Comparison of ENCODE assay signal across 10 cellular contexts in the genomic region with DNA sequence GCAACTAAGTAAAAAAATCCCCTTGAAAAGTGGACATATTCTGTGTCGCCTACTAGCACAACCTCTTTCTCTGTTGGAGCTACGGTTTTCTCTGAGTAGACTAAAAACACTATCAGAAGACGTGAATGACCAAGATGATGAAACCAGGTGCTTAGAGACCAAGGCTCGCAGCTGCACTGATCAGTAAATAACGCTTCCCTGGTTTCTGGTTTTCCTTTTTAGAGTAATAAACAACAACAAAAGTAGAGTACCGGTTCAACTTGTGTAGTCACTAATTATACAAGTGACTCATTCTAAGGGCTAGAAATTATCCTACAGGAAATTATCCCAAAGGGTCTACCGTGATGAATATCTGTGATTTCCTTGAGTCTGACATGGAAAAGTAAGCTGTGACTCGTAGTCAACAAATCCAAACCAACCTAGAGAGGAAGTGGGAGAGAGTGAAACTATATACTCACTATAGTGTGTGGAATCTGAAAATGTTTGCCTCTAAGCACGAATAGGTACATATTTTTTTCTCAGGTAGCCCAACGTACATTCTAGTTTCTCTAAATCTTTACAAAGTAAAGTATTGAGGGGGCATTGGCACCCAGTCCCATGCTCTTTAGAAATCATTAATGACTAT. TPM values are rescaled to one million over a fixed set of nuclear protein-coding genes. Genes with fewer than 3 reads are reported as not detected.
DNase-seq lines count a peak whose midpoint lies in the region; ATAC-seq and TF ChIP-seq lines count a peak whose summit lies in the region.
"Had no signal": no experiment of that assay in that cellular context is flagged by ENCODE, and none has a peak within 500 bp of the region (broad histone marks: within the 10 kb centered on the region; RNA-seq: fewer than 3 reads in every experiment).

No MANE protein-coding gene starts in this region.

- ATAC-seq in GM18907 (IDR thresholded peaks at IDR 0.05; ENCODE audit: unreplicated experiment), result peak; percentile 62
- ATAC-seq in stimulated activated effector memory CD8-positive, alpha-beta T cell treated with anti-CD3 and anti-CD28 coated beads, Interleukin-12 subunit alpha, Interleukin-12 subunit beta, amount 100 ng/mL, for 72 hours, result no peak

- H3K4me1 Mint-ChIP-seq in HFFc6 (ENCODE audit: low read depth), result peaks cover 58% of the 10 kb centered on the region
- peaks cover 60% of the 10 kb centered on the region for H3K4me1 Mint-ChIP-seq in stimulated activated effector memory CD8-positive, alpha-beta T cell treated with anti-CD3 and anti-CD28 coated beads, Interleukin-12 subunit alpha, Interleukin-12 subunit beta, amount 100 ng/mL, for 72 hours

- no peaks in the 10 kb centered on the region for H3K4me1 ChIP-seq in adrenal gland (replicated peaks in 1 of 2)

- TF ChIP-seq POLR2A in adrenal gland (IDR thresholded peaks at IDR 0.05), result no peak

- no peak overlapping the region for H3K27ac ChIP-seq in adrenal gland
- H3K27ac ChIP-seq: parathyroid adenoma had no signal

- no peaks in the 10 kb centered on the region for H3K9me3 Mint-ChIP-seq in HFFc6
- H3K9me3 Mint-ChIP-seq in stimulated activated effector memory CD8-positive, alpha-beta T cell treated with anti-CD3 and anti-CD28 coated beads, Interleukin-12 subunit alpha, Interleukin-12 subunit beta, amount 100 ng/mL, for 72 hours, result no peaks in the 10 kb centered on the region

- no peak overlapping the region for H3K4me3 ChIP-seq in adrenal gland

- 70 to 79% (median 73%) methylated on average over 10 of the region's 10 CpGs for WGBS in adrenal gland, 4 donors

- no peaks in the 10 kb centered on the region for H3K27me3 ChIP-seq in adrenal gland

- no peaks in the 10 kb centered on the region for H3K9me3 ChIP-seq in adrenal gland (replicated peaks in 1 of 3)

- peak overlapping the region; percentile 16; the same call in 1 of the 2 replicates for H3K27ac Mint-ChIP-seq in HFFc6
- no peak overlapping the region for H3K27ac Mint-ChIP-seq in stimulated activated effector memory CD8-positive, alpha-beta T cell treated with anti-CD3 and anti-CD28 coated beads, Interleukin-12 subunit alpha, Interleukin-12 subunit beta, amount 100 ng/mL, for 72 hours

- H3K36me3 ChIP-seq in adrenal gland (replicated peaks in 1 of 2), result no peaks in the 10 kb centered on the region

- H3K27me3 Mint-ChIP-seq in HFFc6 (ENCODE audit: insufficient read depth), result peaks cover 4% of the 10 kb centered on the region

- DNase-seq in HFFc6, result no peak
- DNase-seq in HS-5 (ENCODE audit: low read depth), result peak; percentile 45
- peak; percentile 54 for DNase-seq in medulla oblongata (ENCODE audit: extremely low spot score)
- DNase-seq in GF-D8 (lab: John Stamatoyannopoulos, UW), result no peak
- no peak for DNase-seq in adrenal gland
- no peak for DNase-seq in stimulated activated CD4-positive, alpha-beta T cell treated with anti-CD3 and anti-CD28 coated beads, Interleukin-4, amount 100 ng/mL, for 1 hour
- DNase-seq in stimulated activated effector memory CD8-positive, alpha-beta T cell treated with anti-CD3 and anti-CD28 coated beads, Interleukin-12 subunit alpha, Interleukin-12 subunit beta, amount 100 ng/mL, for 72 hours (ENCODE audit: low spot score in 2 of 2), result no peak
- DNase-seq: activated effector memory CD4-positive, alpha-beta T cell treated with Interleukin-2 at 50 U/mL for 16 hours had no signal

- H3K4me3 Mint-ChIP-seq in HFFc6, result no peak overlapping the region
- H3K4me3 Mint-ChIP-seq in stimulated activated effector memory CD8-positive, alpha-beta T cell treated with anti-CD3 and anti-CD28 coated beads, Interleukin-12 subunit alpha, Interleukin-12 subunit beta, amount 100 ng/mL, for 72 hours, result no peak overlapping the region

- peaks cover 4% of the 10 kb centered on the region; the same call in 1 of the 2 replicates for H3K36me3 Mint-ChIP-seq in HFFc6 (ENCODE audit: low read depth)
- peaks cover 5% of the 10 kb centered on the region for H3K36me3 Mint-ChIP-seq in stimulated activated effector memory CD8-positive, alpha-beta T cell treated with anti-CD3 and anti-CD28 coated beads, Interleukin-12 subunit alpha, Interleukin-12 subunit beta, amount 100 ng/mL, for 72 hours

- TF ChIP-seq CTCF in HFFc6 (IDR thresholded peaks at IDR 0.05) (no peak), adrenal gland (IDR thresholded peaks at IDR 0.05) (no peak)

- intact Hi-C loops in adrenal gland (cut with DNase I), result no loop called here

RNA-seq across cellular contexts. Expression of a gene that starts 17.8 kb away (rescaled TPM):
- total RNA-seq in HFFc6 (2021; fragmentation: NEBNext Ultra II Directional; extraction: Animal tissue kit (Norgen Biotek cat#: 25700)), result 1 to 10 TPM; 1.7 to 4.6 (median 3.0) TPM
- 10 to 100 TPM in 6 of 8 donors, 1 to 10 TPM in 2; 3.3 to 23.8 (median 11.0) TPM for total RNA-seq in adrenal gland
- polyA plus RNA-seq in adrenal gland, result 1 to 10 TPM; 2.5 to 8.2 (median 4.8) TPM

Comparison
In these comparisons a context has a peak if more than half of its experiments do, and no peak if none do; other contexts are left out.
1. DNase-seq: peak in HS-5 (single experiment) and medulla oblongata (single experiment); none in HFFc6 (single experiment), GF-D8 (single experiment), adrenal gland (0 of 7), stimulated activated CD4-positive, alpha-beta T cell treated with anti-CD3 and anti-CD28 coated beads, Interleukin-4, amount 100 ng/mL, for 1 hour (single experiment) and stimulated activated effector memory CD8-positive, alpha-beta T cell treated with anti-CD3 and anti-CD28 coated beads, Interleukin-12 subunit alpha, Interleukin-12 subunit beta, amount 100 ng/mL, for 72 hours (0 of 2).